8 cellular contexts compared by ENCODE assay signal in genomic region chr2:157804355-157804754, GRCh38.
"Had no signal": no experiment of that assay in that cellular context is flagged by ENCODE, and none has a peak within 500 bp of the region (broad histone marks: within the 10 kb centered on the region; RNA-seq: fewer than 3 reads in every experiment).

No MANE protein-coding gene starts in this region.

- DNase-seq: GM23248, GOT3, H7, HFFc6, IMR-90, KBM-7 had no signal

- H3K36me3 ChIP-seq: HAP-1 had no signal

- H3K4me3 ChIP-seq: GM23248, HAP-1 had no signal

- H3K27ac ChIP-seq: GM23248 had no signal

- H3K9me3 ChIP-seq: HAP-1 had no signal

- ATAC-seq: HCT116 had no signal
